In genomic region chr15:91630090-91630489, GRCh38 we compare ENCODE assay signal across 36 cellular contexts.
"Had no signal": no experiment of that assay in that cellular context is flagged by ENCODE, and none has a peak within 500 bp of the region (broad histone marks: within the 10 kb centered on the region; RNA-seq: fewer than 3 reads in every experiment).

No MANE protein-coding gene starts in this region.

- ATAC-seq: activated CD4-positive, alpha-beta T cell treated with anti-CD3 and anti-CD28 coated beads for 36 hours; activated CD4-positive, CD25-positive, alpha-beta regulatory T cell treated with anti-CD3 and anti-CD28 coated beads, Interleukin-2, amount 50 U/mL, for 24 hours; activated CD8-positive, alpha-beta memory T cell treated with anti-CD3 and anti-CD28 coated beads, Interleukin-2, amount 10 ng/mL, durations not matched to agents 7 days and 5 days; activated CD8-positive, alpha-beta T cell treated with anti-CD3 and anti-CD28 coated beads, Interleukin-2, amount 10 ng/mL, durations not matched to agents 7 days and 5 days; activated naive CD8-positive, alpha-beta T cell treated with anti-CD3 and anti-CD28 coated beads, Interleukin-2, amount 50 U/mL, for 24 hours; activated T-helper 17 cell treated with anti-CD3 and anti-CD28 coated beads, Interleukin-2, amount 50 U/mL, for 72 hours; WTC11 had no signal

- H3K4me1 Mint-ChIP-seq: activated CD4-positive, alpha-beta memory T cell treated with anti-CD3 and anti-CD28 coated beads, Interleukin-2, amount 10 ng/mL, durations not matched to agents 7 days and 5 days; activated CD4-positive, alpha-beta T cell treated with anti-CD3 and anti-CD28 coated beads for 36 hours; activated CD4-positive, alpha-beta T cell treated with anti-CD3 and anti-CD28 coated beads, Interleukin-2, amount 10 ng/mL, durations not matched to agents 7 days and 5 days; activated CD8-positive, alpha-beta memory T cell treated with anti-CD3 and anti-CD28 coated beads, Interleukin-2, amount 10 ng/mL, durations not matched to agents 7 days and 5 days; activated naive CD4-positive, alpha-beta T cell treated with anti-CD3 and anti-CD28 coated beads, Interleukin-2, amount 10 ng/mL, durations not matched to agents 7 days and 5 days; activated naive CD4-positive, alpha-beta T cell treated with anti-CD3 and anti-CD28 coated beads, Interleukin-2, amount 50 U/mL, for 24 hours; activated naive CD8-positive, alpha-beta T cell treated with anti-CD3 and anti-CD28 coated beads, Interleukin-2, amount 10 ng/mL, durations not matched to agents 7 days and 5 days; activated naive CD8-positive, alpha-beta T cell treated with anti-CD3 and anti-CD28 coated beads, Interleukin-2, amount 50 U/mL, for 24 hours; activated T-helper 17 cell treated with anti-CD3 and anti-CD28 coated beads, Interleukin-2, amount 50 U/mL, for 72 hours had no signal

- H3K27ac ChIP-seq: ascending aorta, WERI-Rb-1 had no signal

- DNase-seq: activated CD4-positive, alpha-beta memory T cell treated with anti-CD3 and anti-CD28 coated beads, Interleukin-2, amount 10 ng/mL, durations not matched to agents 7 days and 5 days; activated CD4-positive, alpha-beta T cell treated with anti-CD3 and anti-CD28 coated beads for 1 hour; activated CD4-positive, alpha-beta T cell treated with anti-CD3 and anti-CD28 coated beads for 36 hours; activated CD4-positive, alpha-beta T cell treated with anti-CD3 and anti-CD28 coated beads for 48 hours; activated CD4-positive, alpha-beta T cell treated with anti-CD3 and anti-CD28 coated beads, Interleukin-2, amount 10 ng/mL, durations not matched to agents 7 days and 5 days; activated CD4-positive, alpha-beta T cell treated with anti-CD3 and anti-CD28 coated beads, Interleukin-2, amount 50 U/mL, for 48 hours; activated CD4-positive, CD25-positive, alpha-beta regulatory T cell; activated CD8-positive, alpha-beta memory T cell treated with anti-CD3 and anti-CD28 coated beads for 24 hours; activated CD8-positive, alpha-beta memory T cell treated with anti-CD3 and anti-CD28 coated beads, Interleukin-2, amount 10 ng/mL, durations not matched to agents 7 days and 5 days; activated CD8-positive, alpha-beta memory T cell treated with anti-CD3 and anti-CD28 coated beads, Interleukin-2, amount 50 U/mL, for 48 hours; activated CD8-positive, alpha-beta T cell treated with anti-CD3 and anti-CD28 coated beads, Interleukin-2, amount 10 ng/mL, durations not matched to agents 7 days and 5 days; activated gamma-delta T cell; activated naive CD4-positive, alpha-beta T cell treated with anti-CD3 and anti-CD28 coated beads, Interleukin-2, amount 10 ng/mL, durations not matched to agents 7 days and 5 days; activated naive CD4-positive, alpha-beta T cell treated with Interleukin-2 at 50 U/mL for 16 hours; activated naive CD8-positive, alpha-beta T cell treated with anti-CD3 and anti-CD28 coated beads, Interleukin-2, amount 10 ng/mL, durations not matched to agents 7 days and 5 days; activated naive CD8-positive, alpha-beta T cell treated with anti-CD3 and anti-CD28 coated beads, Interleukin-2, amount 50 U/mL, for 24 hours; activated T-cell treated with anti-CD3 and anti-CD28 coated beads, Interleukin-2, amount 50 U/mL, for 24 hours; activated T-cell treated with anti-CD3 and anti-CD28 coated beads, Interleukin-2, amount 50 U/mL, for 48 hours; amygdala; anterior cingulate cortex; central memory CD4-positive, alpha-beta T cell; SW 1271; T-helper 1 cell; T-helper 2 cell; T-helper 9 cell; WERI-Rb-1 had no signal

- H3K27ac Mint-ChIP-seq: activated CD4-positive, alpha-beta memory T cell treated with anti-CD3 and anti-CD28 coated beads, Interleukin-2, amount 10 ng/mL, durations not matched to agents 7 days and 5 days; activated CD4-positive, alpha-beta T cell treated with anti-CD3 and anti-CD28 coated beads for 36 hours; activated CD4-positive, alpha-beta T cell treated with anti-CD3 and anti-CD28 coated beads, Interleukin-2, amount 10 ng/mL, durations not matched to agents 7 days and 5 days; activated CD8-positive, alpha-beta memory T cell treated with anti-CD3 and anti-CD28 coated beads, Interleukin-2, amount 10 ng/mL, durations not matched to agents 7 days and 5 days; activated CD8-positive, alpha-beta T cell treated with anti-CD3 and anti-CD28 coated beads, Interleukin-2, amount 10 ng/mL, durations not matched to agents 7 days and 5 days; activated naive CD4-positive, alpha-beta T cell treated with anti-CD3 and anti-CD28 coated beads, Interleukin-2, amount 10 ng/mL, durations not matched to agents 7 days and 5 days; activated naive CD4-positive, alpha-beta T cell treated with anti-CD3 and anti-CD28 coated beads, Interleukin-2, amount 50 U/mL, for 24 hours; activated naive CD8-positive, alpha-beta T cell; activated naive CD8-positive, alpha-beta T cell treated with anti-CD3 and anti-CD28 coated beads, Interleukin-2, amount 10 ng/mL, durations not matched to agents 7 days and 5 days; activated naive CD8-positive, alpha-beta T cell treated with anti-CD3 and anti-CD28 coated beads, Interleukin-2, amount 50 U/mL, for 24 hours; activated T-cell treated with anti-CD3 and anti-CD28 coated beads, Interleukin-2, amount 50 U/mL, for 24 hours; activated T-helper 1 cell treated with anti-CD3 and anti-CD28 coated beads, Interleukin-12 subunit alpha, Interleukin-12 subunit beta, Interleukin-2, Interleukin-4 antibody, amounts not matched to agents 30 ng/mL and 10 ng/mL and 1 ng/mL, durations not matched to agents 14 hours and 24 hours and 36 hours; activated T-helper 17 cell treated with anti-CD3 and anti-CD28 coated beads, Interleukin-2, amount 50 U/mL, for 72 hours; brain; T-helper 1 cell treated with Interleukin-12 subunit alpha and Interleukin-12 subunit beta and Interleukin-4 antibody, amounts not matched to agents 30 μg/mL and 1 μg/mL, for 36 hours; T-helper 2 cell treated with Interferon-gamma antibody and Interleukin-4, amounts not matched to agents 5 μg/mL and 100 μg/mL, for 36 hours; WTC11 had no signal

- H3K36me3 Mint-ChIP-seq: activated CD8-positive, alpha-beta memory T cell treated with anti-CD3 and anti-CD28 coated beads, Interleukin-2, amount 10 ng/mL, durations not matched to agents 7 days and 5 days; activated naive CD4-positive, alpha-beta T cell treated with anti-CD3 and anti-CD28 coated beads, Interleukin-2, amount 10 ng/mL, durations not matched to agents 7 days and 5 days; activated naive CD4-positive, alpha-beta T cell treated with anti-CD3 and anti-CD28 coated beads, Interleukin-2, amount 50 U/mL, for 24 hours; activated naive CD8-positive, alpha-beta T cell; activated naive CD8-positive, alpha-beta T cell treated with anti-CD3 and anti-CD28 coated beads, Interleukin-2, amount 10 ng/mL, durations not matched to agents 7 days and 5 days; brain; WTC11 had no signal

- H3K4me1 ChIP-seq: ascending aorta had no signal

- H3K9me3 ChIP-seq: ascending aorta had no signal

- H3K27me3 Mint-ChIP-seq: activated CD4-positive, alpha-beta memory T cell treated with anti-CD3 and anti-CD28 coated beads, Interleukin-2, amount 10 ng/mL, durations not matched to agents 7 days and 5 days; activated CD4-positive, alpha-beta T cell treated with anti-CD3 and anti-CD28 coated beads for 36 hours; activated CD4-positive, alpha-beta T cell treated with anti-CD3 and anti-CD28 coated beads, Interleukin-2, amount 10 ng/mL, durations not matched to agents 7 days and 5 days; activated CD8-positive, alpha-beta memory T cell treated with anti-CD3 and anti-CD28 coated beads, Interleukin-2, amount 10 ng/mL, durations not matched to agents 7 days and 5 days; activated naive CD4-positive, alpha-beta T cell treated with anti-CD3 and anti-CD28 coated beads, Interleukin-2, amount 50 U/mL, for 24 hours; activated naive CD8-positive, alpha-beta T cell; activated naive CD8-positive, alpha-beta T cell treated with anti-CD3 and anti-CD28 coated beads, Interleukin-2, amount 50 U/mL, for 24 hours; activated T-cell treated with anti-CD3 and anti-CD28 coated beads, Interleukin-2, amount 50 U/mL, for 24 hours had no signal

- H3K9me3 Mint-ChIP-seq: activated CD4-positive, alpha-beta memory T cell treated with anti-CD3 and anti-CD28 coated beads, Interleukin-2, amount 10 ng/mL, durations not matched to agents 7 days and 5 days; activated CD4-positive, alpha-beta T cell treated with anti-CD3 and anti-CD28 coated beads, Interleukin-2, amount 10 ng/mL, durations not matched to agents 7 days and 5 days; activated naive CD4-positive, alpha-beta T cell treated with anti-CD3 and anti-CD28 coated beads, Interleukin-2, amount 10 ng/mL, durations not matched to agents 7 days and 5 days; activated naive CD4-positive, alpha-beta T cell treated with anti-CD3 and anti-CD28 coated beads, Interleukin-2, amount 50 U/mL, for 24 hours; activated naive CD8-positive, alpha-beta T cell treated with anti-CD3 and anti-CD28 coated beads, Interleukin-2, amount 10 ng/mL, durations not matched to agents 7 days and 5 days; activated naive CD8-positive, alpha-beta T cell treated with anti-CD3 and anti-CD28 coated beads, Interleukin-2, amount 50 U/mL, for 24 hours; activated T-cell treated with anti-CD3 and anti-CD28 coated beads, Interleukin-2, amount 50 U/mL, for 24 hours; activated T-helper 17 cell treated with anti-CD3 and anti-CD28 coated beads, Interleukin-2, amount 50 U/mL, for 72 hours; T-helper 1 cell treated with Interleukin-12 subunit alpha and Interleukin-12 subunit beta and Interleukin-4 antibody, amounts not matched to agents 30 μg/mL and 1 μg/mL, for 36 hours; T-helper 2 cell treated with Interferon-gamma antibody and Interleukin-4, amounts not matched to agents 5 μg/mL and 100 μg/mL, for 36 hours had no signal

- H3K36me3 ChIP-seq: ascending aorta, WERI-Rb-1 had no signal

- H3K4me3 ChIP-seq: ascending aorta had no signal

- H3K4me3 Mint-ChIP-seq: activated CD4-positive, alpha-beta memory T cell treated with anti-CD3 and anti-CD28 coated beads, Interleukin-2, amount 10 ng/mL, durations not matched to agents 7 days and 5 days; activated CD4-positive, alpha-beta T cell treated with anti-CD3 and anti-CD28 coated beads for 36 hours; activated CD4-positive, alpha-beta T cell treated with anti-CD3 and anti-CD28 coated beads, Interleukin-2, amount 10 ng/mL, durations not matched to agents 7 days and 5 days; activated CD8-positive, alpha-beta memory T cell treated with anti-CD3 and anti-CD28 coated beads, Interleukin-2, amount 10 ng/mL, durations not matched to agents 7 days and 5 days; activated CD8-positive, alpha-beta T cell treated with anti-CD3 and anti-CD28 coated beads, Interleukin-2, amount 10 ng/mL, durations not matched to agents 7 days and 5 days; activated naive CD4-positive, alpha-beta T cell treated with anti-CD3 and anti-CD28 coated beads, Interleukin-2, amount 10 ng/mL, durations not matched to agents 7 days and 5 days; activated naive CD4-positive, alpha-beta T cell treated with anti-CD3 and anti-CD28 coated beads, Interleukin-2, amount 50 U/mL, for 24 hours; activated naive CD8-positive, alpha-beta T cell; activated naive CD8-positive, alpha-beta T cell treated with anti-CD3 and anti-CD28 coated beads, Interleukin-2, amount 10 ng/mL, durations not matched to agents 7 days and 5 days; activated naive CD8-positive, alpha-beta T cell treated with anti-CD3 and anti-CD28 coated beads, Interleukin-2, amount 50 U/mL, for 24 hours; activated T-cell treated with anti-CD3 and anti-CD28 coated beads, Interleukin-2, amount 50 U/mL, for 24 hours; activated T-helper 1 cell treated with anti-CD3 and anti-CD28 coated beads, Interleukin-12 subunit alpha, Interleukin-12 subunit beta, Interleukin-2, Interleukin-4 antibody, amounts not matched to agents 30 ng/mL and 10 ng/mL and 1 ng/mL, durations not matched to agents 14 hours and 24 hours and 36 hours; activated T-helper 17 cell treated with anti-CD3 and anti-CD28 coated beads, Interleukin-2, amount 50 U/mL, for 72 hours; brain; T-helper 1 cell treated with Interleukin-12 subunit alpha and Interleukin-12 subunit beta and Interleukin-4 antibody, amounts not matched to agents 30 μg/mL and 1 μg/mL, for 36 hours; T-helper 2 cell treated with Interferon-gamma antibody and Interleukin-4, amounts not matched to agents 5 μg/mL and 100 μg/mL, for 36 hours; WTC11 had no signal

- H3K27me3 ChIP-seq: ascending aorta had no signal
